1 cellular context compared by ENCODE assay signal in the genomic region with DNA sequence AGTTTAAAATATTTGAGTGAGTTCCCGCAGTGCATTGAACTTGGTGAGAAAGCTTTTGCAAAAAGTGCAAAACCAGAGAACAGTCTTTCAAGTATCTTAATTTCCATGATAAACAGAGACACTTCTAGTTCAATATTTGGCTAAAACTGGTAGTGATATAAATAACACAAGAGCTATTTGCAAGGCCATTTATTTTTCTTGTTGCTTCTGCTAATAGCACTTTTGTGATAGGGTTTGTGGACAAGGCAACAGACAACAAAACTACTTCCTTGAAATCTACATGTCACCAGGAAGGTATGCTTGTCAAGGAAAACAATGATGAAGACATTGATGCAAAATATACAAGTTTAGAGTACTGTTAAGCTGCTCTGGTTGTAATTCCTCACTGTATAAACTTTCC.
TF ChIP-seq lines count a peak whose summit lies in the region.

No MANE protein-coding gene starts in this region.

TF ChIP-seq in H1, 55 proteins besides CTCF, POLR2A, EP300 and RAD21:
- TF ChIP-seq, protein P1, sequence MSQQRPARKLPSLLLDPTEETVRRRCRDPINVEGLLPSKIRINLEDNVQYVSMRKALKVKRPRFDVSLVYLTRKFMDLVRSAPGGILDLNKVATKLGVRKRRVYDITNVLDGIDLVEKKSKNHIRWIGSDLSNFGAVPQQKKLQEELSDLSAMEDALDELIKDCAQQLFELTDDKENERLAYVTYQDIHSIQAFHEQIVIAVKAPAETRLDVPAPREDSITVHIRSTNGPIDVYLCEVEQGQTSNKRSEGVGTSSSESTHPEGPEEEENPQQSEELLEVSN (IDR thresholded peaks at IDR 0.05), result no peak
- TF ChIP-seq CTBP2 (IDR thresholded peaks at IDR 0.05; ENCODE audit: borderline replicate concordance, insufficient read depth, insufficient read length, low read length), result no peak
- no peak for TF ChIP-seq FOSL1 (IDR thresholded peaks at IDR 0.05; ENCODE audit: insufficient read depth, low read depth, low read length)
- no peak for TF ChIP-seq EGR1 (IDR thresholded peaks at IDR 0.05; ENCODE audit: borderline replicate concordance, low read depth, low read length)
- no peak for TF ChIP-seq CBX8 (IDR thresholded peaks at IDR 0.05; ENCODE audit: borderline replicate concordance, low read depth, low read length)
- TF ChIP-seq SIN3A (conservative IDR thresholded peaks at IDR 0.05 in 1 of 2, IDR thresholded peaks at IDR 0.05 in 1 of 2; ENCODE audit: low read depth in 1 of 2, low read length in 2 of 2), result no peak
- TF ChIP-seq, protein P2, sequence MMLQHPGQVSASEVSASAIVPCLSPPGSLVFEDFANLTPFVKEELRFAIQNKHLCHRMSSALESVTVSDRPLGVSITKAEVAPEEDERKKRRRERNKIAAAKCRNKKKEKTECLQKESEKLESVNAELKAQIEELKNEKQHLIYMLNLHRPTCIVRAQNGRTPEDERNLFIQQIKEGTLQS (IDR thresholded peaks at IDR 0.05; ENCODE audit: insufficient read depth, low read depth, low read length), result no peak
- TF ChIP-seq SP4 (IDR thresholded peaks at IDR 0.05; ENCODE audit: low read length), result no peak
- no peak for TF ChIP-seq SIRT6 (IDR thresholded peaks at IDR 0.05; ENCODE audit: low read length)
- TF ChIP-seq POLR2AphosphoS5 (IDR thresholded peaks at IDR 0.05; ENCODE audit: low read depth, low read length), result no peak
- TF ChIP-seq KDM5A (IDR thresholded peaks at IDR 0.05; ENCODE audit: low read length), result no peak
- TF ChIP-seq CEBPB (IDR thresholded peaks at IDR 0.05; ENCODE audit: low read depth, low read length), result no peak
- no peak for TF ChIP-seq TEAD4 (IDR thresholded peaks at IDR 0.05; ENCODE audit: low read depth, low read length)
- no peak for TF ChIP-seq RNF2 (IDR thresholded peaks at IDR 0.05; ENCODE audit: borderline replicate concordance, low read depth, low read length, missing control alignments, poor library complexity, severe bottlenecking)
- no peak for TF ChIP-seq KDM4A (IDR thresholded peaks at IDR 0.05; ENCODE audit: low read depth, low read length, severe bottlenecking)
- TF ChIP-seq PHF8 (conservative IDR thresholded peaks at IDR 0.05; ENCODE audit: low read depth, low read length), result no peak
- no peak for TF ChIP-seq RBBP5 (IDR thresholded peaks at IDR 0.05; ENCODE audit: borderline replicate concordance, low read depth, low read length)
